Comparison of ENCODE assay signal across 17 cellular contexts in the genomic region with DNA sequence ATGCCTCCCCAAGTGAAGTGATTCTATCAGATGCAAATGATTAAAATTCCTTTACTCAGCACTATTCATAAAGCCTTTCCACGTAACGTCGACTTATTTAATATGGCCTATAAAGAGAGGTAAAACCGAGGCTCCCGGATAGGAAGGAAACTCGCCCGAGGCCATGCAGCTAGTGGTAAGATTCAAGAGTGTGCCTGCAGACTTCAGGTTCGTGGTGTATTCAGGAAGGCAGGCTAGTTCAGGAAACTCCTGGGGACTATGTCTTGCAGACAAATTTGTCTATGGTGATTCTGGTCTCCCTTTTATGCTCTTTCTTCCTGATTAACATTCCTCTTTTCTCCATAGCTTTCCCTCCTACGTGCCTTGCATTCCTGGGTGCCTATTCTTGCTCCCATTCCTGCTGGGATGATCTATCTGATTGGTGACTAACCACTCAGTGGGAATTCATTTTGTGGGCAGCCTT.
A peak's percentile ranks its signal among the peaks of the same experiment; 100 is the strongest.
DNase-seq lines count a peak whose midpoint lies in the region; ATAC-seq, FAIRE-seq and TF ChIP-seq lines count a peak whose summit lies in the region.
"Had no signal": no experiment of that assay in that cellular context is flagged by ENCODE, and none has a peak within 500 bp of the region (broad histone marks: within the 10 kb centered on the region; RNA-seq: fewer than 3 reads in every experiment).

No MANE protein-coding gene starts in this region.

- H3K4me1 ChIP-seq in OCI-LY1 (ENCODE audit: insufficient read depth, low read length, severe bottlenecking), result peaks cover 64% of the 10 kb centered on the region
- H3K4me1 ChIP-seq in heart left ventricle, result peaks cover 0 to 9% (median 0%) of the 10 kb centered on the region in 12 donors

- no peaks in the 10 kb centered on the region for H3K9me2 ChIP-seq in OCI-LY1 (ENCODE audit: low read depth, low read length)

- 75 to 86% (median 83%) methylated on average over 9 of the region's 9 CpGs for whole genome bisulfite sequencing in heart left ventricle, 4 donors

- H3F3A ChIP-seq in OCI-LY1 (ENCODE audit: insufficient read depth, low read length), result 0 out of 2 replicates have a peak, but pooled peaks cover 4% of the 10 kb centered on the region

- H3K4me3 ChIP-seq in OCI-LY1 (ENCODE audit: low read depth, low read length, poor library complexity, severe bottlenecking) (no peak overlapping the region), retinal pigment epithelial cell (ENCODE audit: low read length) (no peak overlapping the region), heart left ventricle (no peak overlapping the region)
- H3K4me3 ChIP-seq: spleen had no signal

- H3K36me3 ChIP-seq in OCI-LY1 (ENCODE audit: insufficient read depth, low read length) (no peaks in the 10 kb centered on the region), heart left ventricle (no peaks in the 10 kb centered on the region)
- H3K36me3 ChIP-seq: spleen had no signal

- H3K79me2 ChIP-seq in OCI-LY1 (ENCODE audit: insufficient read depth, low read length), result no peaks in the 10 kb centered on the region

- H3K9me3 ChIP-seq in OCI-LY1 (ENCODE audit: low read length) (no peaks in the 10 kb centered on the region), heart left ventricle (no peaks in the 10 kb centered on the region)
- H3K9me3 ChIP-seq: spleen had no signal

- DNase-seq in H54 (ENCODE audit: insufficient read length, low spot score), result peak; percentile 57
- DNase-seq in hepatic stellate cell (ENCODE audit: low spot score), result peak; percentile 11
- DNase-seq in retinal pigment epithelial cell (ENCODE audit: low read depth), result peak; percentile 47
- no peak for DNase-seq in heart left ventricle
- no peak for DNase-seq in NCI-H1694 (lab: John Stamatoyannopoulos, UW)
- DNase-seq: activated CD8-positive, alpha-beta memory T cell treated with anti-CD3 and anti-CD28 coated beads, Interleukin-2, amount 50 U/mL, for 48 hours; COR-L47; KBM-7; NCI-H1694 treated with DMSO at 0.1 percent for 48 hours; occipital lobe; spleen; T-cell had no signal

- FAIRE-seq in H54 (lab: Jason Lieb, UNC), result peak; percentile 99

- H4K20me1 ChIP-seq in OCI-LY1 (ENCODE audit: insufficient read depth, low read length), result no peaks in the 10 kb centered on the region

- H3K27ac ChIP-seq in OCI-LY1 (ENCODE audit: low read depth, low read length, poor library complexity, severe bottlenecking), result peak overlapping the region; percentile 92
- peak overlapping the region in 4 of 12 donors; percentile 5 to 56 (median 34) for H3K27ac ChIP-seq in heart left ventricle
- H3K27ac ChIP-seq: spleen had no signal

- TF ChIP-seq CTCF in OCI-LY1 (IDR thresholded peaks at IDR 0.05; ENCODE audit: low read length), result no peak
- no peak for TF ChIP-seq CTCF in retinal pigment epithelial cell (conservative IDR thresholded peaks at IDR 0.05; ENCODE audit: low read depth, low read length)
- TF ChIP-seq CTCF in heart left ventricle (IDR thresholded peaks at IDR 0.05), result no peak

- no peak overlapping the region for H3K4me2 ChIP-seq in OCI-LY1 (ENCODE audit: low read length)

- no peak overlapping the region for H3K9ac ChIP-seq in OCI-LY1 (ENCODE audit: low read length)

- TF ChIP-seq POLR2A in H54 (IDR thresholded peaks at IDR 0.05; ENCODE audit: low read depth, low read length) (no peak), heart left ventricle (IDR thresholded peaks at IDR 0.05) (no peak)

- no peaks in the 10 kb centered on the region for H3K27me3 ChIP-seq in OCI-LY1 (ENCODE audit: insufficient read depth, low read length)
- no peaks in the 10 kb centered on the region for H3K27me3 ChIP-seq in heart left ventricle
- H3K27me3 ChIP-seq: spleen had no signal

- H2AFZ ChIP-seq in OCI-LY1 (ENCODE audit: low read length), result no peak overlapping the region

- ATAC-seq in GM21717 (IDR thresholded peaks at IDR 0.05; ENCODE audit: unreplicated experiment) (no peak), GM21515 (IDR thresholded peaks at IDR 0.05; ENCODE audit: unreplicated experiment) (no peak), heart left ventricle (no peak)
- ATAC-seq: activated CD4-positive, CD25-positive, alpha-beta regulatory T cell treated with anti-CD3 and anti-CD28 coated beads, Interleukin-2, amount 50 U/mL, for 24 hours; activated naive CD4-positive, alpha-beta T cell treated with anti-CD3 and anti-CD28 coated beads, Interleukin-2, amount 50 U/mL, for 72 hours; T-cell had no signal

- intact Hi-C loops in heart left ventricle (cut with DNase I), result no loop called here

Comparison
In these comparisons a context has a peak if more than half of its experiments do, and no peak if none do; other contexts are left out.
1. DNase-seq: peak in H54 (single experiment), hepatic stellate cell (single experiment) and retinal pigment epithelial cell (single experiment); none in heart left ventricle (0 of 5) and NCI-H1694 (single experiment).